Comparison of ENCODE assay signal across 7 cellular contexts in genomic region chr7:103195364-103195763, GRCh38. TPM values are rescaled to one million over a fixed set of nuclear protein-coding genes. Genes with fewer than 3 reads are reported as not detected.
DNase-seq lines count a peak whose midpoint lies in the region; FAIRE-seq and TF ChIP-seq lines count a peak whose summit lies in the region.
"Not testable (repeated sequence)": the region's sequence is repeated elsewhere in the genome, so short reads cannot be mapped to it uniquely, and the experiment has no call there.

No MANE protein-coding gene starts in this region.

- not testable (repeated sequence) for H3K36me3 ChIP-seq in astrocyte (ENCODE audit: insufficient read depth, low read length)

- H3K27me3 ChIP-seq in astrocyte (ENCODE audit: insufficient read depth, low read length) = not testable (repeated sequence)

- H3K4me1 ChIP-seq in astrocyte (ENCODE audit: insufficient read depth, low read length) = not testable (repeated sequence)

- TF ChIP-seq CTCF in astrocyte (IDR thresholded peaks at IDR 0.05; ENCODE audit: insufficient read depth, low read depth, low read length); progenitor cell of endocrine pancreas (IDR thresholded peaks at IDR 0.05; ENCODE audit: unreplicated experiment): not testable (repeated sequence)

- not testable (repeated sequence) for H3K27ac Mint-ChIP-seq in astrocyte (ENCODE audit: unreplicated experiment)
- peak overlapping the region; percentile 70 for H3K27ac Mint-ChIP-seq in progenitor cell of endocrine pancreas

- H3K4me3 ChIP-seq in astrocyte (ENCODE audit: insufficient read depth, low read depth, low read length) = not testable (repeated sequence)

- not testable (repeated sequence) for H3K4me2 ChIP-seq in astrocyte (ENCODE audit: low read length)

- not testable (repeated sequence) for H3K27ac ChIP-seq in astrocyte (ENCODE audit: low read depth, low read length)

- in situ Hi-C loops in ACHN (cut with HindIII; ENCODE audit: low pct_ligation_motif_present, low pct_unique_long_range_greater_than_20kb, low sequenced_read_pairs) = not testable (repeated sequence)

- H3K4me1 Mint-ChIP-seq in astrocyte (ENCODE audit: low read depth, unreplicated experiment) = not testable (repeated sequence)
- H3K4me1 Mint-ChIP-seq in progenitor cell of endocrine pancreas (ENCODE audit: low read depth) = peaks cover 13% of the 10 kb centered on the region

- not testable (repeated sequence) for H3K9ac ChIP-seq in astrocyte (ENCODE audit: low read length)

- not testable (repeated sequence) for H3K36me3 Mint-ChIP-seq in astrocyte (ENCODE audit: low read depth, unreplicated experiment); progenitor cell of endocrine pancreas (ENCODE audit: insufficient read depth)

- not testable (repeated sequence) for H3K9me3 ChIP-seq in astrocyte (ENCODE audit: insufficient read depth, low read depth, low read length)

- H3K4me3 Mint-ChIP-seq in astrocyte (ENCODE audit: unreplicated experiment); progenitor cell of endocrine pancreas (ENCODE audit: low read depth): not testable (repeated sequence)

- FAIRE-seq in astrocyte (lab: Jason Lieb, UNC) = not testable (repeated sequence)

- DNase-seq in ACHN (peak; percentile 79), NCI-H526 (lab: John Stamatoyannopoulos, UW) (peak; percentile 72 to 78), astrocyte (ENCODE audit: low read depth) (peak; percentile 38), dermis microvascular lymphatic vessel endothelial cell (ENCODE audit: low read depth in 2 of 2) (peak; percentile 1 to 11), glomerular visceral epithelial cell (ENCODE audit: extremely low spot score) (peak; percentile 56), left kidney (ENCODE audit: low read depth, low spot score) (peak; percentile 43)
- not testable (repeated sequence) for DNase-seq in progenitor cell of endocrine pancreas (ENCODE audit: low spot score, unreplicated experiment)

- H3K9me3 Mint-ChIP-seq in astrocyte (ENCODE audit: unreplicated experiment); progenitor cell of endocrine pancreas (ENCODE audit: low read depth): not testable (repeated sequence)

- H4K20me1 ChIP-seq in astrocyte (ENCODE audit: insufficient read depth, low read length) = not testable (repeated sequence)

- not testable (repeated sequence) for H3K79me2 ChIP-seq in astrocyte (ENCODE audit: insufficient read depth, low read length)

- not testable (repeated sequence) for H3K27me3 Mint-ChIP-seq in astrocyte (ENCODE audit: low read depth, unreplicated experiment); progenitor cell of endocrine pancreas

- not testable (repeated sequence) for H2AFZ ChIP-seq in astrocyte (ENCODE audit: low read depth, low read length)

RNA-seq across cellular contexts. Expression of gene NAPEPLD, which starts 46.5 kb away (rescaled TPM):
- total RNA-seq in astrocyte (7.6 and 8.7 TPM in 2 replicates), dermis microvascular lymphatic vessel endothelial cell (2.8 and 3.4 TPM in 2 replicates), progenitor cell of endocrine pancreas (17.4 and 18.2 TPM in 2 replicates)
